In the genomic region with DNA sequence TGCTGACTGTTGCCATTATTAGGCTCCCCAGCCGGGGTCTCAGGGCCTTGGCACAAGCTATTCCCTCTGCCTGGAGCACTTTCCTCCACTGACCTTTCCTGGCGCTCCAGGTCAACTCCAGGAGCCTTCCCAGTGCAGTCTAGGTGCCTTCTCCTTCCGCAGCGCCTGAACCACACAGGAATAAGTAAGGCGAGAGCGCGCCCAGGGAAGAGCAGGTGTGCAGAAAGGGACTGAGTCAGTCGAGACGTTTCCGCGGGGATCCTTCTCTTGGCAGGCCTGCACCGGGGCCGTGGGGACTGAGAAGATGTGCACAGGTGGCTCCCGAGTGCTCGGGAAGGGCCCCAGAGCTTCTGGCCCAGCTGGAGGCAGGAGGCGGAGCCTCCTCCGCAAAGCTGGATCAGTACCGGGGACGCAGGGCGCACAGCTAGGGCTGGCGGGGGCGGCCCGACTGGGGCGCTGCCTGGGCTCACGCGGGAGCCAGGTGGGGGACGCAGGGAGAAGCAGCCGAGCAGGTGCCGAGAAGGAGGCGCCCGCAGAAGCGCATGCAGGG, we compare ENCODE assay signal across 8 cellular contexts. TPM values are rescaled to one million over a fixed set of nuclear protein-coding genes. Genes with fewer than 3 reads are reported as not detected.
DNase-seq lines count a peak whose midpoint lies in the region; ATAC-seq and TF ChIP-seq lines count a peak whose summit lies in the region.

No MANE protein-coding gene starts in this region.

- intact Hi-C loops in Calu3 (cut with micrococcal nuclease; ENCODE audit: unreplicated experiment) (no loop called here), PC-3 (cut with micrococcal nuclease) (no loop called here), colonic mucosa (cut with DNase I) (no loop called here), mucosa of descending colon (cut with DNase I, micrococcal nuclease) (no loop called here)

- H3K27ac ChIP-seq in PC-3 (ENCODE audit: low read length) (no peak overlapping the region), colonic mucosa (no peak overlapping the region)

- H3K27ac Mint-ChIP-seq in Calu3 (ENCODE audit: unreplicated experiment), result peak overlapping the region; percentile 64

- H3K27me3 ChIP-seq in HAP-1 (ENCODE audit: low read depth), result no peaks in the 10 kb centered on the region
- no peaks in the 10 kb centered on the region for H3K27me3 ChIP-seq in PC-3 (ENCODE audit: low read length)
- H3K27me3 ChIP-seq in colonic mucosa, result no peaks in the 10 kb centered on the region

- peaks cover 22% of the 10 kb centered on the region for H3K27me3 Mint-ChIP-seq in Calu3 (ENCODE audit: unreplicated experiment)

- no peaks in the 10 kb centered on the region for H3K9me3 ChIP-seq in HAP-1
- H3K9me3 ChIP-seq in PC-3 (ENCODE audit: low read length), result no peaks in the 10 kb centered on the region
- no peaks in the 10 kb centered on the region for H3K9me3 ChIP-seq in colonic mucosa
- no peaks in the 10 kb centered on the region for H3K9me3 ChIP-seq in mucosa of descending colon

- H3K9ac ChIP-seq in PC-3 (ENCODE audit: low read length) (no peak overlapping the region; the same call in 1 of the 2 replicates), colonic mucosa (ENCODE audit: low read depth in 2 of 2, low read length in 2 of 2) (peak overlapping the region; percentile 19 to 48)

- no peaks in the 10 kb centered on the region for H3K79me2 ChIP-seq in PC-3 (ENCODE audit: low read length)

- H3K4me1 Mint-ChIP-seq in Calu3 (ENCODE audit: low read depth, unreplicated experiment), result no peaks in the 10 kb centered on the region

- no peaks in the 10 kb centered on the region for H3K9me2 ChIP-seq in PC-3 (replicated peaks; ENCODE audit: low read length)

- CTCF ChIA-PET in Calu3 (lab: Charles Lee) (no interaction called here), PC-3 (lab: Charles Lee) (no interaction called here)

- peaks cover 57% of the 10 kb centered on the region for H3K36me3 Mint-ChIP-seq in Calu3 (ENCODE audit: insufficient read depth, unreplicated experiment)

- H3K4me2 ChIP-seq in PC-3 (ENCODE audit: low read length), result peak overlapping the region; percentile 88

- peak overlapping the region; percentile 30; the same call in 1 of the 2 replicates for H3K4me3 ChIP-seq in HAP-1
- H3K4me3 ChIP-seq in PC-3 (ENCODE audit: low read length), result peak overlapping the region; percentile 69
- peak overlapping the region; percentile 48 for H3K4me3 ChIP-seq in colonic mucosa
- H3K4me3 ChIP-seq in mucosa of descending colon, result peak overlapping the region; percentile 11

- POLR2A ChIA-PET in PC-3 (lab: Charles Lee; ENCODE audit: unreplicated experiment), result no interaction called here

- H3K36me3 ChIP-seq in HAP-1 (replicated peaks) (no peaks in the 10 kb centered on the region), PC-3 (ENCODE audit: low read depth, low read length) (peaks cover 2% of the 10 kb centered on the region; the same call in 1 of the 2 replicates), colonic mucosa (peaks cover 12% of the 10 kb centered on the region), mucosa of descending colon (ENCODE audit: low read depth) (no peaks in the 10 kb centered on the region)

- no peaks in the 10 kb centered on the region for H3F3A ChIP-seq in PC-3 (ENCODE audit: low read length, unreplicated experiment)

- TF ChIP-seq CTCF in Calu3 (IDR thresholded peaks at IDR 0.05; ENCODE audit: unreplicated experiment) (no peak), PC-3 (conservative IDR thresholded peaks at IDR 0.05; ENCODE audit: low read depth, low read length) (no peak), colonic mucosa (IDR thresholded peaks at IDR 0.05) (no peak), mucosa of descending colon (IDR thresholded peaks at IDR 0.05) (no peak)

- peak overlapping the region; percentile 68 for H3K4me3 Mint-ChIP-seq in Calu3 (ENCODE audit: low read depth, unreplicated experiment)

- peak; percentile 47 for ATAC-seq in PC-3
- ATAC-seq in mucosa of descending colon, result peak; percentile 28
- no peak for ATAC-seq in HG02884 (IDR thresholded peaks at IDR 0.05; ENCODE audit: unreplicated experiment)

- BruUV-seq in Calu3 (replicated peaks; lab: Mats Ljungman, UMichigan), result no TSS peak
- no TSS peak for BruUV-seq in PC-3 (replicated peaks; lab: Mats Ljungman, UMichigan)

- DNase-seq in Calu3 (no peak), HAP-1 (ENCODE audit: low spot score in 2 of 2) (no peak), PC-3 (no peak), colonic mucosa (peak; percentile 32), mucosa of descending colon (peak in 1 of 3 donors; percentile 45), GM19240 (ENCODE audit: insufficient read length, low spot score) (no peak), mesenteric fat pad (ENCODE audit: low spot score) (no peak)

- H3K4me1 ChIP-seq in HAP-1, result no peaks in the 10 kb centered on the region
- H3K4me1 ChIP-seq in PC-3 (ENCODE audit: insufficient read depth, low read length), result no peaks in the 10 kb centered on the region
- H3K4me1 ChIP-seq in colonic mucosa, result no peaks in the 10 kb centered on the region
- peaks cover 7% of the 10 kb centered on the region for H3K4me1 ChIP-seq in mucosa of descending colon (ENCODE audit: low read depth)

- in situ Hi-C loops in HAP-1 (cut with MboI; ENCODE audit: low sequenced_read_pairs), result no loop called here

- no peaks in the 10 kb centered on the region for H3K9me3 Mint-ChIP-seq in Calu3 (ENCODE audit: low read depth, unreplicated experiment)

- H2AFZ ChIP-seq in PC-3 (ENCODE audit: low read length), result peak overlapping the region; percentile 90

- H4K20me1 ChIP-seq in PC-3 (ENCODE audit: low read length), result no peaks in the 10 kb centered on the region

RNA-seq across cellular contexts. Expression of a gene that starts 0.8 kb away (rescaled TPM):
- total RNA-seq in Calu3 (2022), result 0.24 and 0.40 TPM in 2 replicates
- 0.11 TPM in 1 of 2 replicates, not detected in the other for total RNA-seq in PC-3 (2014; rRNA removed)
- 1 to 10 TPM; 1.1 to 1.4 TPM for total RNA-seq in colonic mucosa
- 1 to 10 TPM; 6.5 to 9.2 (median 8.2) TPM for total RNA-seq in mucosa of descending colon
- 1.6 TPM for total RNA-seq in mesenteric fat pad

Comparison
In these comparisons a context has a peak if more than half of its experiments do, and no peak if none do; other contexts are left out.
1. H3K4me3 ChIP-seq: peak in every context shown above with its lines; median percentile 69 in PC-3; 48 in colonic mucosa; 30 in HAP-1; 11 in mucosa of descending colon.